ENCODE assay signal across 19 cellular contexts in genomic region chr4:120286813-120287212, GRCh38.
DNase-seq lines count a peak whose midpoint lies in the region; TF ChIP-seq lines count a peak whose summit lies in the region.
"Had no signal": no experiment of that assay in that cellular context is flagged by ENCODE, and none has a peak within 500 bp of the region (broad histone marks: within the 10 kb centered on the region; RNA-seq: fewer than 3 reads in every experiment).

No MANE protein-coding gene starts in this region.

- intact Hi-C loops in activated T-helper 2 cell treated with anti-CD3 and anti-CD28 coated beads, Interferon-gamma antibody, Interleukin-2, Interleukin-4, amounts not matched to agents 10 μg/mL and 5 μg/mL and 100 μg/mL, durations not matched to agents 14 hours and 24 hours and 36 hours (cut with micrococcal nuclease): no loop called here

- H3K9me3 ChIP-seq in OCI-LY1 (ENCODE audit: low read length): no peaks in the 10 kb centered on the region
- no peaks in the 10 kb centered on the region for H3K9me3 ChIP-seq in endodermal cell (ENCODE audit: control insufficient read depth, low read length)
- no peaks in the 10 kb centered on the region for H3K9me3 ChIP-seq in osteoblast (ENCODE audit: low read depth, low read length)
- H3K9me3 ChIP-seq: gastroesophageal sphincter, left ventricle myocardium inferior had no signal

- H3K27me3 Mint-ChIP-seq in endodermal cell (ENCODE audit: insufficient read depth): peaks cover 2% of the 10 kb centered on the region
- no peaks in the 10 kb centered on the region for H3K27me3 Mint-ChIP-seq in activated T-helper 2 cell treated with anti-CD3 and anti-CD28 coated beads, Interferon-gamma antibody, Interleukin-2, Interleukin-4, amounts not matched to agents 10 μg/mL and 5 μg/mL and 100 μg/mL, durations not matched to agents 14 hours and 24 hours and 36 hours (ENCODE audit: low read depth)
- H3K27me3 Mint-ChIP-seq: activated CD4-positive, alpha-beta T cell treated with anti-CD3 and anti-CD28 coated beads, Interleukin-2, amount 10 ng/mL, durations not matched to agents 24 days and 14 days; activated naive CD4-positive, alpha-beta T cell treated with anti-CD3 and anti-CD28 coated beads, Interleukin-2, amount 10 ng/mL, durations not matched to agents 7 days and 5 days had no signal

- no peak overlapping the region for H3K4me3 Mint-ChIP-seq in endodermal cell
- no peak overlapping the region for H3K4me3 Mint-ChIP-seq in activated T-helper 2 cell treated with anti-CD3 and anti-CD28 coated beads, Interferon-gamma antibody, Interleukin-2, Interleukin-4, amounts not matched to agents 10 μg/mL and 5 μg/mL and 100 μg/mL, durations not matched to agents 14 hours and 24 hours and 36 hours (ENCODE audit: low read depth)
- H3K4me3 Mint-ChIP-seq: activated CD4-positive, alpha-beta T cell treated with anti-CD3 and anti-CD28 coated beads, Interleukin-2, amount 10 ng/mL, durations not matched to agents 24 days and 14 days; activated naive CD4-positive, alpha-beta T cell treated with anti-CD3 and anti-CD28 coated beads, Interleukin-2, amount 10 ng/mL, durations not matched to agents 7 days and 5 days had no signal

- TF ChIP-seq CTCF in GM12874 (IDR thresholded peaks at IDR 0.05; ENCODE audit: insufficient read depth, low read depth, low read length) (0 out of 2 replicates have a peak, but pooled peaks have one; percentile 12), OCI-LY1 (IDR thresholded peaks at IDR 0.05; ENCODE audit: low read length) (peak; percentile 14; the same call in 1 of the 2 replicates), endodermal cell (conservative IDR thresholded peaks at IDR 0.05) (peak; percentile 81), osteoblast (IDR thresholded peaks at IDR 0.05; ENCODE audit: extremely low read depth, low read depth, low read length) (peak; percentile 84)

- H3K4me1 Mint-ChIP-seq in endodermal cell: no peaks in the 10 kb centered on the region
- H3K4me1 Mint-ChIP-seq in activated T-helper 2 cell treated with anti-CD3 and anti-CD28 coated beads, Interferon-gamma antibody, Interleukin-2, Interleukin-4, amounts not matched to agents 10 μg/mL and 5 μg/mL and 100 μg/mL, durations not matched to agents 14 hours and 24 hours and 36 hours (ENCODE audit: low read depth): no peaks in the 10 kb centered on the region
- H3K4me1 Mint-ChIP-seq: activated CD4-positive, alpha-beta T cell treated with anti-CD3 and anti-CD28 coated beads, Interleukin-2, amount 10 ng/mL, durations not matched to agents 24 days and 14 days; activated naive CD4-positive, alpha-beta T cell treated with anti-CD3 and anti-CD28 coated beads, Interleukin-2, amount 10 ng/mL, durations not matched to agents 7 days and 5 days had no signal

- 81% methylated on average over 2 of the region's 2 CpGs; no CpG with 5 or more reads in 1 of the 2 experiments for WGBS in endodermal cell (ENCODE audit: insufficient coverage in 1 of 2, insufficient read length in 1 of 2), 2 experiments

- H3K4me1 ChIP-seq in OCI-LY1 (ENCODE audit: insufficient read depth, low read length, severe bottlenecking) (no peaks in the 10 kb centered on the region), endodermal cell (ENCODE audit: control insufficient read depth, insufficient read depth, low read length) (no peaks in the 10 kb centered on the region), osteoblast (ENCODE audit: insufficient read depth, low read length) (no peaks in the 10 kb centered on the region)
- H3K4me1 ChIP-seq: gastroesophageal sphincter, left ventricle myocardium inferior had no signal

- no peaks in the 10 kb centered on the region for H3K36me3 ChIP-seq in OCI-LY1 (ENCODE audit: insufficient read depth, low read length)
- H3K36me3 ChIP-seq in endodermal cell (ENCODE audit: control insufficient read depth, insufficient read depth, low read length): no peaks in the 10 kb centered on the region
- H3K36me3 ChIP-seq in osteoblast (ENCODE audit: insufficient read depth, low read length): no peaks in the 10 kb centered on the region
- H3K36me3 ChIP-seq: gastroesophageal sphincter, left ventricle myocardium inferior had no signal

- no peak overlapping the region for H3K9ac ChIP-seq in OCI-LY1 (ENCODE audit: low read length)
- H3K9ac ChIP-seq in endodermal cell (ENCODE audit: extremely low read depth, low read length, poor library complexity, severe bottlenecking): no peak overlapping the region

- H3F3A ChIP-seq in OCI-LY1 (ENCODE audit: insufficient read depth, low read length): no peaks in the 10 kb centered on the region

- H3K9me2 ChIP-seq in OCI-LY1 (ENCODE audit: low read depth, low read length): no peaks in the 10 kb centered on the region

- H3K4me2 ChIP-seq in OCI-LY1 (ENCODE audit: low read length) (no peak overlapping the region), osteoblast (ENCODE audit: insufficient read depth, low read length) (no peak overlapping the region)

- peak; percentile 49 for DNase-seq in endodermal cell
- peak; percentile 14 for DNase-seq in osteoblast (ENCODE audit: insufficient read length, low spot score, missing footprints)
- no peak for DNase-seq in activated T-helper 2 cell treated with anti-CD3 and anti-CD28 coated beads, Interferon-gamma antibody, Interleukin-2, Interleukin-4, amounts not matched to agents 10 μg/mL and 5 μg/mL and 100 μg/mL, durations not matched to agents 14 hours and 24 hours and 36 hours (ENCODE audit: low spot score)
- DNase-seq in activated naive CD4-positive, alpha-beta T cell (lab: John Stamatoyannopoulos, UW): no peak
- no peak for DNase-seq in stimulated activated CD4-positive, alpha-beta T cell treated with anti-CD3 and anti-CD28 coated beads, Interleukin-15, amount 100 ng/mL, for 24 hours
- DNase-seq in activated CD8-positive, alpha-beta memory T cell treated with anti-CD3 and anti-CD28 coated beads, Interleukin-2, amount 50 U/mL, for 48 hours: no peak
- DNase-seq: activated CD4-positive, alpha-beta T cell treated with anti-CD3 and anti-CD28 coated beads, Interleukin-2, amount 10 ng/mL, durations not matched to agents 24 days and 14 days; activated naive CD4-positive, alpha-beta T cell treated with anti-CD3 and anti-CD28 coated beads, Interleukin-2, amount 10 ng/mL, durations not matched to agents 7 days and 5 days; COR-L47; cortex of kidney; KBM-7; left ventricle myocardium inferior; NCI-H1092; NCI-H2107; NCI-H82; stimulated activated CD4-positive, alpha-beta T cell treated with anti-CD3 and anti-CD28 coated beads, Interleukin-4, amount 100 ng/mL, for 24 hours had no signal

- H3K27ac Mint-ChIP-seq in endodermal cell: no peak overlapping the region
- H3K27ac Mint-ChIP-seq in activated T-helper 2 cell treated with anti-CD3 and anti-CD28 coated beads, Interferon-gamma antibody, Interleukin-2, Interleukin-4, amounts not matched to agents 10 μg/mL and 5 μg/mL and 100 μg/mL, durations not matched to agents 14 hours and 24 hours and 36 hours: no peak overlapping the region
- H3K27ac Mint-ChIP-seq: activated CD4-positive, alpha-beta T cell treated with anti-CD3 and anti-CD28 coated beads, Interleukin-2, amount 10 ng/mL, durations not matched to agents 24 days and 14 days; activated naive CD4-positive, alpha-beta T cell treated with anti-CD3 and anti-CD28 coated beads, Interleukin-2, amount 10 ng/mL, durations not matched to agents 7 days and 5 days had no signal

- H3K27me3 ChIP-seq in OCI-LY1 (ENCODE audit: insufficient read depth, low read length): no peaks in the 10 kb centered on the region
- no peaks in the 10 kb centered on the region for H3K27me3 ChIP-seq in endodermal cell (ENCODE audit: control insufficient read depth, insufficient read depth, low read length, poor library complexity, severe bottlenecking)
- no peaks in the 10 kb centered on the region for H3K27me3 ChIP-seq in osteoblast (ENCODE audit: insufficient read depth, low read length)
- H3K27me3 ChIP-seq: gastroesophageal sphincter had no signal

- no peaks in the 10 kb centered on the region for H3K9me3 Mint-ChIP-seq in endodermal cell
- no peaks in the 10 kb centered on the region for H3K9me3 Mint-ChIP-seq in activated T-helper 2 cell treated with anti-CD3 and anti-CD28 coated beads, Interferon-gamma antibody, Interleukin-2, Interleukin-4, amounts not matched to agents 10 μg/mL and 5 μg/mL and 100 μg/mL, durations not matched to agents 14 hours and 24 hours and 36 hours
- H3K9me3 Mint-ChIP-seq: activated CD4-positive, alpha-beta T cell treated with anti-CD3 and anti-CD28 coated beads, Interleukin-2, amount 10 ng/mL, durations not matched to agents 24 days and 14 days; activated naive CD4-positive, alpha-beta T cell treated with anti-CD3 and anti-CD28 coated beads, Interleukin-2, amount 10 ng/mL, durations not matched to agents 7 days and 5 days had no signal

- H4K20me1 ChIP-seq in OCI-LY1 (ENCODE audit: insufficient read depth, low read length) (no peaks in the 10 kb centered on the region), osteoblast (ENCODE audit: insufficient read depth, low read length) (no peaks in the 10 kb centered on the region)

- H3K27ac ChIP-seq in OCI-LY1 (ENCODE audit: low read depth, low read length, poor library complexity, severe bottlenecking) (no peak overlapping the region), endodermal cell (ENCODE audit: low read depth, low read length) (no peak overlapping the region), osteoblast (ENCODE audit: low read depth, low read length) (no peak overlapping the region)
- H3K27ac ChIP-seq: gastroesophageal sphincter, left ventricle myocardium inferior had no signal

- H3K4me3 ChIP-seq in OCI-LY1 (ENCODE audit: low read depth, low read length, poor library complexity, severe bottlenecking) (no peak overlapping the region), endodermal cell (ENCODE audit: low read length) (no peak overlapping the region), osteoblast (ENCODE audit: insufficient read depth, low read length) (no peak overlapping the region)
- H3K4me3 ChIP-seq: gastroesophageal sphincter, left ventricle myocardium inferior had no signal

- H2AFZ ChIP-seq in OCI-LY1 (ENCODE audit: low read length) (no peak overlapping the region), osteoblast (ENCODE audit: low read length) (no peak overlapping the region)

- H3K36me3 Mint-ChIP-seq in endodermal cell (ENCODE audit: low read depth): no peaks in the 10 kb centered on the region
- no peaks in the 10 kb centered on the region for H3K36me3 Mint-ChIP-seq in activated T-helper 2 cell treated with anti-CD3 and anti-CD28 coated beads, Interferon-gamma antibody, Interleukin-2, Interleukin-4, amounts not matched to agents 10 μg/mL and 5 μg/mL and 100 μg/mL, durations not matched to agents 14 hours and 24 hours and 36 hours (ENCODE audit: low read depth)
- H3K36me3 Mint-ChIP-seq: activated naive CD4-positive, alpha-beta T cell treated with anti-CD3 and anti-CD28 coated beads, Interleukin-2, amount 10 ng/mL, durations not matched to agents 7 days and 5 days had no signal

- H3K79me2 ChIP-seq in OCI-LY1 (ENCODE audit: insufficient read depth, low read length): no peaks in the 10 kb centered on the region
- no peaks in the 10 kb centered on the region for H3K79me2 ChIP-seq in osteoblast (ENCODE audit: insufficient read depth, low read length)

Comparison
In these comparisons a context has a peak if more than half of its experiments do, and no peak if none do; other contexts are left out.
1. CTCF ChIP-seq: peak in every context shown above with its lines; median percentile 84 in osteoblast; 81 in endodermal cell; 14 in OCI-LY1; 12 in GM12874.
2. DNase-seq: peak in endodermal cell (single experiment) and osteoblast (single experiment); none in activated T-helper 2 cell treated with anti-CD3 and anti-CD28 coated beads, Interferon-gamma antibody, Interleukin-2, Interleukin-4, amounts not matched to agents 10 μg/mL and 5 μg/mL and 100 μg/mL, durations not matched to agents 14 hours and 24 hours and 36 hours (single experiment), activated naive CD4-positive, alpha-beta T cell (0 of 4), stimulated activated CD4-positive, alpha-beta T cell treated with anti-CD3 and anti-CD28 coated beads, Interleukin-15, amount 100 ng/mL, for 24 hours (single experiment) and activated CD8-positive, alpha-beta memory T cell treated with anti-CD3 and anti-CD28 coated beads, Interleukin-2, amount 50 U/mL, for 48 hours (single experiment).